8 cellular contexts compared by ENCODE assay signal in genomic region chr5:54310433-54311177, GRCh38.
DNase-seq lines count a peak whose midpoint lies in the region; ATAC-seq and FAIRE-seq lines count a peak whose summit lies in the region.

TSS of gene ARL15 (minus strand) at chr5:54310573.

- H3K4me3 Mint-ChIP-seq in central memory CD8-positive, alpha-beta T cell, result peak within 1 kb of the TSS; percentile 99

- peaks cover 29% of the 10 kb centered on the region for H3K4me1 Mint-ChIP-seq in central memory CD8-positive, alpha-beta T cell

- peak; percentile 91 for FAIRE-seq in islet of Langerhans (lab: Jason Lieb, UNC)

- peaks cover 10% of the 10 kb centered on the region for H3K27me3 Mint-ChIP-seq in central memory CD8-positive, alpha-beta T cell

- peak; percentile 98 for DNase-seq in AG08396 (ENCODE audit: low spot score)
- DNase-seq in NCI-H345 treated with DMSO at 0.1 percent for 48 hours (lab: John Stamatoyannopoulos, UW; ENCODE audit: unreplicated experiment), result peak; percentile 86
- peak; percentile 89 to 96 (median 95) for DNase-seq in activated CD4-positive, CD25-positive, alpha-beta regulatory T cell (lab: John Stamatoyannopoulos, UW)
- peak; percentile 95 to 96 for DNase-seq in central memory CD8-positive, alpha-beta T cell (ENCODE audit: low spot score in 2 of 2)
- DNase-seq in stimulated activated CD4-positive, alpha-beta T cell treated with anti-CD3 and anti-CD28 coated beads, Interleukin-12 subunit alpha, Interleukin-12 subunit beta, amount 100 ng/mL, for 4 hours, result peak; percentile 97

- no peaks in the 10 kb centered on the region for H3K9me3 Mint-ChIP-seq in central memory CD8-positive, alpha-beta T cell

- peak within 1 kb of the TSS; percentile 99 for H3K27ac Mint-ChIP-seq in central memory CD8-positive, alpha-beta T cell (ENCODE audit: low read depth)

- H3K36me3 Mint-ChIP-seq in central memory CD8-positive, alpha-beta T cell (ENCODE audit: insufficient read depth), result peaks cover 12% of the 10 kb centered on the region

- ATAC-seq in GM19023 (IDR thresholded peaks at IDR 0.05; ENCODE audit: unreplicated experiment) (peak; percentile 98), HG03280 (IDR thresholded peaks at IDR 0.05; ENCODE audit: unreplicated experiment) (peak; percentile 96)
- ATAC-seq in central memory CD8-positive, alpha-beta T cell (replicated peaks; ENCODE audit: extremely low read depth, poor library complexity, severe bottlenecking), result peak; percentile 92

Comparison
In these comparisons a context has a peak if more than half of its experiments do, and no peak if none do; other contexts are left out.
1. Peak in every context shown above with its lines: DNase-seq and ATAC-seq.